24 cellular contexts compared by ENCODE assay signal in genomic region chr6:92701425-92702096, GRCh38.
DNase-seq lines count a peak whose midpoint lies in the region; ATAC-seq and TF ChIP-seq lines count a peak whose summit lies in the region.
"Had no signal": no experiment of that assay in that cellular context is flagged by ENCODE, and none has a peak within 500 bp of the region (broad histone marks: within the 10 kb centered on the region; RNA-seq: fewer than 3 reads in every experiment).

No MANE protein-coding gene starts in this region.

- H3K27me3 ChIP-seq in BLaER1 treated with 17β-estradiol and CSF1 and Interleukin-3, amounts not matched to agents 10 nM and 100 nM, result no peaks in the 10 kb centered on the region
- no peaks in the 10 kb centered on the region for H3K27me3 ChIP-seq in OCI-LY1 (ENCODE audit: insufficient read depth, low read length)
- H3K27me3 ChIP-seq in endodermal cell (ENCODE audit: control insufficient read depth, insufficient read depth, low read length, poor library complexity, severe bottlenecking), result no peaks in the 10 kb centered on the region
- H3K27me3 ChIP-seq: Peyer's patch, SJSA1 had no signal

- no peaks in the 10 kb centered on the region for H3K27me3 Mint-ChIP-seq in endodermal cell (ENCODE audit: insufficient read depth)
- H3K27me3 Mint-ChIP-seq in glutamatergic neuron (ENCODE audit: unreplicated experiment), result no peaks in the 10 kb centered on the region
- H3K27me3 Mint-ChIP-seq: CD8-positive, alpha-beta memory T cell had no signal

- no peaks in the 10 kb centered on the region for H3K9me2 ChIP-seq in OCI-LY1 (ENCODE audit: low read depth, low read length)

- no peaks in the 10 kb centered on the region for H3K4me1 Mint-ChIP-seq in endodermal cell
- H3K4me1 Mint-ChIP-seq in stimulated activated effector memory CD8-positive, alpha-beta T cell treated with anti-CD3 and anti-CD28 coated beads, Interleukin-12 subunit alpha, Interleukin-12 subunit beta, amount 100 ng/mL, for 72 hours, result no peaks in the 10 kb centered on the region
- no peaks in the 10 kb centered on the region for H3K4me1 Mint-ChIP-seq in glutamatergic neuron (ENCODE audit: low read depth, unreplicated experiment)
- H3K4me1 Mint-ChIP-seq: CD8-positive, alpha-beta memory T cell; H9 had no signal

- no peak overlapping the region for H2AFZ ChIP-seq in OCI-LY1 (ENCODE audit: low read length)

- H3K4me3 ChIP-seq in BLaER1 treated with 17β-estradiol and CSF1 and Interleukin-3, amounts not matched to agents 10 nM and 100 nM, result no peak overlapping the region
- H3K4me3 ChIP-seq in OCI-LY1 (ENCODE audit: low read depth, low read length, poor library complexity, severe bottlenecking) (no peak overlapping the region), endodermal cell (ENCODE audit: low read length) (no peak overlapping the region)
- H3K4me3 ChIP-seq: Peyer's patch, SJSA1 had no signal

- no peaks in the 10 kb centered on the region for H3F3A ChIP-seq in OCI-LY1 (ENCODE audit: insufficient read depth, low read length)

- H3K4me3 Mint-ChIP-seq in endodermal cell (no peak overlapping the region), glutamatergic neuron (ENCODE audit: unreplicated experiment) (no peak overlapping the region)
- H3K4me3 Mint-ChIP-seq in stimulated activated effector memory CD8-positive, alpha-beta T cell treated with anti-CD3 and anti-CD28 coated beads, Interleukin-12 subunit alpha, Interleukin-12 subunit beta, amount 100 ng/mL, for 72 hours, result no peak overlapping the region
- H3K4me3 Mint-ChIP-seq: CD8-positive, alpha-beta memory T cell; H9; HFFc6 had no signal

- peak; percentile 51 for ATAC-seq in stimulated activated effector memory CD8-positive, alpha-beta T cell treated with anti-CD3 and anti-CD28 coated beads, Interleukin-12 subunit alpha, Interleukin-12 subunit beta, amount 100 ng/mL, for 72 hours

- peak overlapping the region in 8 of 11 experiments; percentile 39 to 75 (median 54); a peak in 12 of 22 replicates for H3K4me2 ChIP-seq in BLaER1 treated with 17β-estradiol and CSF1 and Interleukin-3, amounts not matched to agents 10 nM and 100 nM
- no peak overlapping the region; the same call in 1 of the 2 replicates for H3K4me2 ChIP-seq in OCI-LY1 (ENCODE audit: low read length)

- H3K9ac ChIP-seq in BLaER1 treated with 17β-estradiol and CSF1 and Interleukin-3, amounts not matched to agents 10 nM and 100 nM, result no peak overlapping the region
- H3K9ac ChIP-seq in OCI-LY1 (ENCODE audit: low read length), result no peak overlapping the region
- no peak overlapping the region for H3K9ac ChIP-seq in endodermal cell (ENCODE audit: extremely low read depth, low read length, poor library complexity, severe bottlenecking)

- peak overlapping the region in 1 of 11 experiments; percentile 15; a peak in 2 of 22 replicates for H3K27ac ChIP-seq in BLaER1 treated with 17β-estradiol and CSF1 and Interleukin-3, amounts not matched to agents 10 nM and 100 nM
- H3K27ac ChIP-seq in OCI-LY1 (ENCODE audit: low read depth, low read length, poor library complexity, severe bottlenecking) (peak overlapping the region; percentile 48), endodermal cell (ENCODE audit: low read depth, low read length) (no peak overlapping the region)
- H3K27ac ChIP-seq: C4-2B, HL-60, Peyer's patch, SJSA1 had no signal

- H3K9me3 Mint-ChIP-seq in endodermal cell, result no peaks in the 10 kb centered on the region
- peaks cover 12% of the 10 kb centered on the region for H3K9me3 Mint-ChIP-seq in stimulated activated effector memory CD8-positive, alpha-beta T cell treated with anti-CD3 and anti-CD28 coated beads, Interleukin-12 subunit alpha, Interleukin-12 subunit beta, amount 100 ng/mL, for 72 hours
- no peaks in the 10 kb centered on the region for H3K9me3 Mint-ChIP-seq in glutamatergic neuron (ENCODE audit: unreplicated experiment)
- H3K9me3 Mint-ChIP-seq: H9 had no signal

- H3K36me3 ChIP-seq in BLaER1 treated with 17β-estradiol and CSF1 and Interleukin-3, amounts not matched to agents 10 nM and 100 nM, result no peaks in the 10 kb centered on the region
- H3K36me3 ChIP-seq in OCI-LY1 (ENCODE audit: insufficient read depth, low read length) (no peaks in the 10 kb centered on the region), endodermal cell (ENCODE audit: control insufficient read depth, insufficient read depth, low read length) (no peaks in the 10 kb centered on the region)
- H3K36me3 ChIP-seq: Peyer's patch, SJSA1 had no signal

- H3K27ac Mint-ChIP-seq in endodermal cell, result no peak overlapping the region
- H3K27ac Mint-ChIP-seq in stimulated activated effector memory CD8-positive, alpha-beta T cell treated with anti-CD3 and anti-CD28 coated beads, Interleukin-12 subunit alpha, Interleukin-12 subunit beta, amount 100 ng/mL, for 72 hours, result no peak overlapping the region
- no peak overlapping the region for H3K27ac Mint-ChIP-seq in glutamatergic neuron (ENCODE audit: unreplicated experiment)
- H3K27ac Mint-ChIP-seq: CD8-positive, alpha-beta memory T cell; H9; HFFc6 had no signal

- TF ChIP-seq CTCF in OCI-LY1 (IDR thresholded peaks at IDR 0.05; ENCODE audit: low read length), result no peak
- TF ChIP-seq CTCF in endodermal cell (conservative IDR thresholded peaks at IDR 0.05), result no peak
- TF ChIP-seq CTCF in glutamatergic neuron (IDR thresholded peaks at IDR 0.05; ENCODE audit: partially characterized antibody, unreplicated experiment), result no peak

- WGBS in endodermal cell (ENCODE audit: insufficient coverage in 1 of 2, insufficient read length in 1 of 2), 2 experiments, result 80 to 87% methylated on average over 5 to 9 of the region's 10 CpGs

- no peaks in the 10 kb centered on the region for H3K79me2 ChIP-seq in OCI-LY1 (ENCODE audit: insufficient read depth, low read length)

- no peaks in the 10 kb centered on the region; a peak in 1 of 22 replicates for H3K9me3 ChIP-seq in BLaER1 treated with 17β-estradiol and CSF1 and Interleukin-3, amounts not matched to agents 10 nM and 100 nM (replicated peaks in 1 of 11)
- H3K9me3 ChIP-seq in OCI-LY1 (ENCODE audit: low read length) (no peaks in the 10 kb centered on the region), endodermal cell (ENCODE audit: control insufficient read depth, low read length) (no peaks in the 10 kb centered on the region)
- H3K9me3 ChIP-seq: Peyer's patch, SJSA1 had no signal

- no peaks in the 10 kb centered on the region for H3K36me3 Mint-ChIP-seq in endodermal cell (ENCODE audit: low read depth)
- H3K36me3 Mint-ChIP-seq in stimulated activated effector memory CD8-positive, alpha-beta T cell treated with anti-CD3 and anti-CD28 coated beads, Interleukin-12 subunit alpha, Interleukin-12 subunit beta, amount 100 ng/mL, for 72 hours, result no peaks in the 10 kb centered on the region
- no peaks in the 10 kb centered on the region for H3K36me3 Mint-ChIP-seq in glutamatergic neuron (ENCODE audit: unreplicated experiment)
- H3K36me3 Mint-ChIP-seq: CD8-positive, alpha-beta memory T cell had no signal

- H4K20me1 ChIP-seq in BLaER1 treated with 17β-estradiol and CSF1 and Interleukin-3, amounts not matched to agents 10 nM and 100 nM, result no peaks in the 10 kb centered on the region
- no peaks in the 10 kb centered on the region for H4K20me1 ChIP-seq in OCI-LY1 (ENCODE audit: insufficient read depth, low read length)

- DNase-seq in endodermal cell (peak; percentile 49), SK-N-DZ (ENCODE audit: low spot score) (no peak), glutamatergic neuron (no peak), kidney glomerular epithelial cell (lab: John Stamatoyannopoulos, UW) (no peak), NCI-H446 treated with DMSO at 0.1 percent for 48 hours (lab: John Stamatoyannopoulos, UW) (no peak)
- no peak for DNase-seq in stimulated activated effector memory CD8-positive, alpha-beta T cell treated with anti-CD3 and anti-CD28 coated beads, Interleukin-12 subunit alpha, Interleukin-12 subunit beta, amount 100 ng/mL, for 72 hours (ENCODE audit: low spot score in 2 of 2)
- DNase-seq: ACHN; Calu3; CD8-positive, alpha-beta memory T cell; GF-D8; H9; HFFc6; KBM-7; NCI-H1092 treated with DMSO at 0.1 percent for 48 hours; NCI-H1436 treated with DMSO at 0.1 percent for 48 hours; NCI-H1930; NCI-H510A treated with DMSO at 0.1 percent for 48 hours; NCI-H748 treated with DMSO at 0.1 percent for 48 hours; Peyer's patch had no signal

- H3K4me1 ChIP-seq in BLaER1 treated with 17β-estradiol and CSF1 and Interleukin-3, amounts not matched to agents 10 nM and 100 nM, result peaks cover 0 to 17% (median 12%) of the 10 kb centered on the region in 10 experiments; a peak in 12 of 20 replicates
- H3K4me1 ChIP-seq in OCI-LY1 (ENCODE audit: insufficient read depth, low read length, severe bottlenecking) (peaks cover 22% of the 10 kb centered on the region), endodermal cell (ENCODE audit: control insufficient read depth, insufficient read depth, low read length) (no peaks in the 10 kb centered on the region)
- H3K4me1 ChIP-seq: Peyer's patch, SJSA1 had no signal
